15 cellular contexts compared by ENCODE assay signal in genomic region chr12:76921891-76922664, GRCh38. TPM values are rescaled to one million over a fixed set of nuclear protein-coding genes. Genes with fewer than 3 reads are reported as not detected.
DNase-seq lines count a peak whose midpoint lies in the region; ATAC-seq and TF ChIP-seq lines count a peak whose summit lies in the region.
"Had no signal": no experiment of that assay in that cellular context is flagged by ENCODE, and none has a peak within 500 bp of the region (broad histone marks: within the 10 kb centered on the region; RNA-seq: fewer than 3 reads in every experiment).

No MANE protein-coding gene starts in this region.

- no peaks in the 10 kb centered on the region for H3K36me3 Mint-ChIP-seq in activated naive CD4-positive, alpha-beta T cell treated with anti-CD3 and anti-CD28 coated beads for 36 hours (ENCODE audit: low read depth)
- H3K36me3 Mint-ChIP-seq: CD8-positive, alpha-beta memory T cell had no signal

- peaks cover 2% of the 10 kb centered on the region for H3K27me3 Mint-ChIP-seq in activated naive CD4-positive, alpha-beta T cell treated with anti-CD3 and anti-CD28 coated beads for 36 hours (ENCODE audit: low read depth)

- H3K27me3 ChIP-seq in adipocyte (replicated peaks; ENCODE audit: control insufficient read depth, insufficient read depth, low read length) (no peaks in the 10 kb centered on the region), thoracic aorta (replicated peaks; ENCODE audit: insufficient read depth) (no peaks in the 10 kb centered on the region)

- CTCF ChIA-PET in activated naive CD4-positive, alpha-beta T cell treated with anti-CD3 and anti-CD28 coated beads for 36 hours (lab: Charles Lee) = no interaction called here

- intact Hi-C loops in activated naive CD4-positive, alpha-beta T cell treated with anti-CD3 and anti-CD28 coated beads for 36 hours (cut with micrococcal nuclease) = loop anchor here (2.0 kb wide), 1 partner anchor 31 kb away; no protein-coding TSS in a partner anchor

- H3K9ac ChIP-seq in adipocyte (ENCODE audit: low read length) = no peak overlapping the region

- H3K27ac ChIP-seq in thoracic aorta = peak overlapping the region; percentile 79 to 81

- H3K4me1 ChIP-seq in adipocyte (ENCODE audit: control insufficient read depth, insufficient read depth, low read length) (peaks cover 31% of the 10 kb centered on the region), thoracic aorta (ENCODE audit: control insufficient read depth in 1 of 2, low read depth in 2 of 2) (peaks cover 18 to 42% of the 10 kb centered on the region in 2 donors)

- no peaks in the 10 kb centered on the region for H3K9me3 Mint-ChIP-seq in activated naive CD4-positive, alpha-beta T cell treated with anti-CD3 and anti-CD28 coated beads for 36 hours

- H3K4me3 ChIP-seq in adipocyte (ENCODE audit: low read length) (no peak overlapping the region), thoracic aorta (no peak overlapping the region)

- peak; percentile 73 for ATAC-seq in thoracic aorta (ENCODE audit: insufficient number of reproducible peaks, low FRiP score, low read depth)
- no peak for ATAC-seq in GM19467 (IDR thresholded peaks at IDR 0.05; ENCODE audit: unreplicated experiment)

- H3K27ac Mint-ChIP-seq in activated naive CD4-positive, alpha-beta T cell treated with anti-CD3 and anti-CD28 coated beads for 36 hours = no peak overlapping the region
- H3K27ac Mint-ChIP-seq: CD8-positive, alpha-beta memory T cell had no signal

- H3K4me3 Mint-ChIP-seq in activated naive CD4-positive, alpha-beta T cell treated with anti-CD3 and anti-CD28 coated beads for 36 hours = no peak overlapping the region
- H3K4me3 Mint-ChIP-seq: CD8-positive, alpha-beta memory T cell had no signal

- TF ChIP-seq CTCF in thoracic aorta (IDR thresholded peaks at IDR 0.05) = no peak

- H3K36me3 ChIP-seq in adipocyte (ENCODE audit: control insufficient read depth, insufficient read depth, low read length, severe bottlenecking) (no peaks in the 10 kb centered on the region), thoracic aorta (no peaks in the 10 kb centered on the region)

- H3K9me3 ChIP-seq in adipocyte (ENCODE audit: control insufficient read depth, low read length) = no peaks in the 10 kb centered on the region
- H3K9me3 ChIP-seq in thoracic aorta = no peaks in the 10 kb centered on the region

- DNase-seq in AG20443 (ENCODE audit: low spot score) (peak; percentile 25), adipocyte (ENCODE audit: low read depth) (peak; percentile 22), fibroblast of peridontal ligament (ENCODE audit: extremely low read depth) (peak; percentile 32), thoracic aorta (ENCODE audit: low spot score) (no peak), OCI-M2 (lab: John Stamatoyannopoulos, UW; ENCODE audit: unreplicated experiment) (no peak)
- DNase-seq in activated naive CD4-positive, alpha-beta T cell treated with anti-CD3 and anti-CD28 coated beads for 36 hours = no peak
- DNase-seq: ACHN; CD8-positive, alpha-beta memory T cell; H7; Kasumi-1; NCI-H1105 treated with DMSO at 0.1 percent for 48 hours; NCI-H1930; NCI-H2171; NCI-H748 treated with DMSO at 0.1 percent for 48 hours had no signal

- H3K4me1 Mint-ChIP-seq in activated naive CD4-positive, alpha-beta T cell treated with anti-CD3 and anti-CD28 coated beads for 36 hours (ENCODE audit: low read depth) = peaks cover 6% of the 10 kb centered on the region
- H3K4me1 Mint-ChIP-seq: CD8-positive, alpha-beta memory T cell had no signal

RNA-seq across cellular contexts. Expression of gene CSRP2, which starts 43.3 kb away (rescaled TPM):
- 10 to 100 TPM; 75.0 to 93.5 TPM for total RNA-seq in thoracic aorta
- under 1 TPM; 0.62 to 0.86 TPM for total RNA-seq in activated naive CD4-positive, alpha-beta T cell treated with anti-CD3 and anti-CD28 coated beads for 36 hours

Comparison
In these comparisons a context has a peak if more than half of its experiments do, and no peak if none do; other contexts are left out.
1. DNase-seq: peak in AG20443 (single experiment), adipocyte (single experiment) and fibroblast of peridontal ligament (single experiment); none in thoracic aorta (single experiment), OCI-M2 (single experiment) and activated naive CD4-positive, alpha-beta T cell treated with anti-CD3 and anti-CD28 coated beads for 36 hours (single experiment).
2. RNA of gene CSRP2, which starts 43.3 kb away (total RNA-seq): 75.0 to 93.5 TPM in thoracic aorta; 0.62 to 0.86 TPM in activated naive CD4-positive, alpha-beta T cell treated with anti-CD3 and anti-CD28 coated beads for 36 hours; every median in the first group is over 10 times any median in the second.